In genomic region chr7:69402696-69403095, GRCh38 we compare ENCODE assay signal across 19 cellular contexts.
"Had no signal": no experiment of that assay in that cellular context is flagged by ENCODE, and none has a peak within 500 bp of the region (broad histone marks: within the 10 kb centered on the region; RNA-seq: fewer than 3 reads in every experiment).

No MANE protein-coding gene starts in this region.

- H3K4me3 Mint-ChIP-seq: activated B cell treated with CpG ODN at 0.5 μM for 24 hours; activated CD8-positive, alpha-beta T cell treated with anti-CD3 and anti-CD28 coated beads, Interleukin-2, amount 10 ng/mL, durations not matched to agents 7 days and 5 days; activated naive CD8-positive, alpha-beta T cell treated with anti-CD3 and anti-CD28 coated beads for 36 hours; brain; naive thymus-derived CD4-positive, alpha-beta T cell had no signal

- H3K9me3 Mint-ChIP-seq: activated B cell treated with CpG ODN at 0.5 μM for 24 hours; activated naive CD8-positive, alpha-beta T cell treated with anti-CD3 and anti-CD28 coated beads for 36 hours had no signal

- DNase-seq: activated B cell treated with CpG ODN at 0.5 μM for 24 hours; activated CD4-positive, alpha-beta T cell treated with anti-CD3 and anti-CD28 coated beads for 48 hours; activated CD8-positive, alpha-beta memory T cell treated with anti-CD3 and anti-CD28 coated beads, Interleukin-2, amount 50 U/mL, for 4 hours; activated CD8-positive, alpha-beta T cell treated with anti-CD3 and anti-CD28 coated beads, Interleukin-2, amount 10 ng/mL, durations not matched to agents 7 days and 5 days; activated naive CD8-positive, alpha-beta T cell treated with anti-CD3 and anti-CD28 coated beads for 36 hours; central memory CD4-positive, alpha-beta T cell; colonic mucosa; heart right ventricle; left cardiac atrium; mucosa of descending colon; naive thymus-derived CD4-positive, alpha-beta T cell; pancreas; sigmoid colon; stimulated activated CD4-positive, alpha-beta T cell treated with anti-CD3 and anti-CD28 coated beads, Interleukin-1b, Interleukin-23, amount 100 ng/mL, for 48 hours; stomach; testis; upper lobe of right lung had no signal

- H3K4me1 Mint-ChIP-seq: activated B cell treated with CpG ODN at 0.5 μM for 24 hours; activated naive CD8-positive, alpha-beta T cell treated with anti-CD3 and anti-CD28 coated beads for 36 hours; naive thymus-derived CD4-positive, alpha-beta T cell had no signal

- H3K4me3 ChIP-seq: colonic mucosa, gastroesophageal sphincter, heart right ventricle, mucosa of descending colon, pancreas, sigmoid colon, stomach, testis, upper lobe of right lung had no signal

- H3K9me3 ChIP-seq: pancreas, sigmoid colon, stomach, testis, upper lobe of right lung had no signal

- H3K27ac ChIP-seq: colonic mucosa, gastroesophageal sphincter, heart right ventricle, pancreas, sigmoid colon, stomach, testis, upper lobe of right lung had no signal

- H3K36me3 Mint-ChIP-seq: activated naive CD8-positive, alpha-beta T cell treated with anti-CD3 and anti-CD28 coated beads for 36 hours; brain; naive thymus-derived CD4-positive, alpha-beta T cell had no signal

- H3K36me3 ChIP-seq: colonic mucosa, gastroesophageal sphincter, heart right ventricle, pancreas, sigmoid colon, stomach, upper lobe of right lung had no signal

- H3K4me1 ChIP-seq: colonic mucosa, gastroesophageal sphincter, heart right ventricle, pancreas, sigmoid colon, stomach, testis, upper lobe of right lung had no signal

- ATAC-seq: activated CD8-positive, alpha-beta T cell treated with anti-CD3 and anti-CD28 coated beads, Interleukin-2, amount 10 ng/mL, durations not matched to agents 7 days and 5 days; gastroesophageal sphincter; mucosa of descending colon; naive thymus-derived CD4-positive, alpha-beta T cell; pancreas had no signal

- H3K27me3 ChIP-seq: colonic mucosa, gastroesophageal sphincter, pancreas, sigmoid colon, stomach, testis, upper lobe of right lung had no signal

- H3K27me3 Mint-ChIP-seq: activated B cell treated with CpG ODN at 0.5 μM for 24 hours; activated naive CD8-positive, alpha-beta T cell treated with anti-CD3 and anti-CD28 coated beads for 36 hours; naive thymus-derived CD4-positive, alpha-beta T cell had no signal
